27 cellular contexts compared by ENCODE assay signal in the genomic region with DNA sequence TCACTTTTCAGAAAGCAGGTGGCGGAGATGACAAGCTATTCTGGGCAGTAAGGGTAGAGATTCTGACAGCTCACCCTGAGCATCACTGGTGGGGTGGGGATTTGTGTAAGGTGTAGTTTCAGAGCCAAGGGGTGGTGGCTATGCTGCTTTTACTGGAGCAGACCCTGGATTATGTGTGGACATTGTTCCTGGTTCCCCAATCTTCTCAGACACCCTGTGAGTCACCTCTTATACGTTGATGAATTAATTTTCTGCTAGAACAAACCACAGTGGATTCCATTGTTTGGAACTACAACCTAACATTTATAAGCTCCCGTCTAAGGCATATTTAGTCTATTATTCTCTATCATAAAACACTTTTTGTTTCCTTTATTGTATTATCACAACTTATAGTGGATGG.
"Had no signal": no experiment of that assay in that cellular context is flagged by ENCODE, and none has a peak within 500 bp of the region (broad histone marks: within the 10 kb centered on the region; RNA-seq: fewer than 3 reads in every experiment).

No MANE protein-coding gene starts in this region.

- DNase-seq: activated CD4-positive, alpha-beta memory T cell treated with anti-CD3 and anti-CD28 coated beads for 36 hours; activated CD4-positive, alpha-beta T cell treated with anti-CD3 and anti-CD28 coated beads for 48 hours; activated CD8-positive, alpha-beta memory T cell treated with anti-CD3 and anti-CD28 coated beads, Interleukin-2, amount 50 U/mL, for 4 hours; activated gamma-delta T cell; activated naive CD4-positive, alpha-beta T cell treated with anti-CD3 and anti-CD28 coated beads, Interleukin-2, amount 10 ng/mL, durations not matched to agents 7 days and 5 days; activated T-cell treated with anti-CD3 and anti-CD28 coated beads, Interleukin-2, amount 50 U/mL, for 1 hour; amygdala; cortex of kidney; effector memory CD8-positive, alpha-beta T cell; erythroblast; heart right ventricle; left ventricle myocardium inferior; ovary; retina; sigmoid colon; small intestine; stimulated activated CD4-positive, alpha-beta T cell treated with anti-CD3 and anti-CD28 coated beads, Interleukin-4, amount 100 ng/mL, for 4 hours; stimulated activated CD8-positive, alpha-beta memory T cell treated with anti-CD3 and anti-CD28 coated beads, Interleukin-4, amount 100 ng/mL, for 48 hours; stimulated activated naive CD8-positive, alpha-beta T cell treated with anti-CD3 and anti-CD28 coated beads, Interleukin-15, amount 100 ng/mL, for 72 hours; substantia nigra; SW 1271; T-helper 17 cell; T1000; uterus; WERI-Rb-1 had no signal

- H3K36me3 ChIP-seq: heart right ventricle, left ventricle myocardium inferior, ovary, sigmoid colon, uterus, WERI-Rb-1 had no signal

- H3K27me3 ChIP-seq: heart right ventricle, ovary, sigmoid colon, uterus had no signal

- ATAC-seq: activated CD4-positive, CD25-positive, alpha-beta regulatory T cell treated with anti-CD3 and anti-CD28 coated beads, Interleukin-2, amount 50 U/mL, for 24 hours; effector memory CD8-positive, alpha-beta T cell; heart right ventricle; stimulated activated memory B cell treated with anti-CD40 and anti-IgM and Interleukin-4, amounts not matched to agents 10 μg/mL and 1 μg/mL and 100 μg/mL, for 72 hours; stimulated activated naive CD8-positive, alpha-beta T cell treated with anti-CD3 and anti-CD28 coated beads, Interleukin-15, amount 100 ng/mL, for 72 hours; T-helper 17 cell had no signal

- H3K4me3 ChIP-seq: heart right ventricle, left ventricle myocardium inferior, ovary, sigmoid colon, uterus had no signal

- FAIRE-seq: small intestine had no signal
